30 cellular contexts compared by ENCODE assay signal in the genomic region with DNA sequence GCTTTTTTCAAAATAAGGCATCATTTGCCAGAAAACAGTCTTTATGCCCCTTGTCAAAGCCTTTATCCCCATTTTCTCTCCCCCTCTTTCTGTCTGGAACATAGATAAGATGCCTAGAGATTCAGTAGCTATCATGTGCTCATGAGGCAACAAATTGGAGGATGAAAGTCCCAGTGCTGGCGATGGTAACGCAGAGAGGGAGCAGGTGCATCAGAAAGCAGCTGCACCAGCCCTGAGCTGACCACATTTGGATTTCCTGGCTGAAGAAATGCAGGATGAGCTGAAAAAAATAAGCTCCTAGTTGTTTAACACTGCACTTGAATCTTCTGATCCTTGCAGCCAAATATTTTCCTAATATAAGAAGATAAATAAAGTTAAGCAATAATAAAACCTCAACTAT. TPM values are rescaled to one million over a fixed set of nuclear protein-coding genes. Genes with fewer than 3 reads are reported as not detected.
"Had no signal": no experiment of that assay in that cellular context is flagged by ENCODE, and none has a peak within 500 bp of the region (broad histone marks: within the 10 kb centered on the region; RNA-seq: fewer than 3 reads in every experiment).

No MANE protein-coding gene starts in this region.

- ATAC-seq: activated CD8-positive, alpha-beta memory T cell treated with anti-CD3 and anti-CD28 coated beads, Interleukin-2, amount 10 ng/mL, durations not matched to agents 7 days and 5 days; activated naive CD4-positive, alpha-beta T cell treated with anti-CD3 and anti-CD28 coated beads, Interleukin-2, amount 50 U/mL, for 72 hours; activated naive CD8-positive, alpha-beta T cell treated with anti-CD3 and anti-CD28 coated beads, Interleukin-2, amount 50 U/mL, for 24 hours; body of pancreas; T-cell had no signal

- H3K27ac ChIP-seq: ascending aorta, body of pancreas, PC-9 had no signal

- H3K27me3 ChIP-seq: ascending aorta, body of pancreas had no signal

- H3K9me3 ChIP-seq: ascending aorta, body of pancreas, MG63 had no signal

- H3K4me1 ChIP-seq: ascending aorta, body of pancreas had no signal

- H2AFZ ChIP-seq: PC-9 had no signal

- H3K4me3 ChIP-seq: ascending aorta, body of pancreas, MG63, PC-9 had no signal

- H3K4me2 ChIP-seq: PC-9 had no signal

- DNase-seq: activated B cell treated with CpG ODN at 0.5 μM for 24 hours; activated CD4-positive, alpha-beta T cell treated with anti-CD3 and anti-CD28 coated beads for 1 hour; activated CD4-positive, alpha-beta T cell treated with anti-CD3 and anti-CD28 coated beads, Interleukin-2, amount 10 ng/mL, durations not matched to agents 24 days and 14 days; activated CD4-positive, alpha-beta T cell treated with anti-CD3 and anti-CD28 coated beads, Interleukin-2, amount 50 U/mL, for 48 hours; activated CD8-positive, alpha-beta memory T cell treated with anti-CD3 and anti-CD28 coated beads, Interleukin-2, amount 10 ng/mL, durations not matched to agents 7 days and 5 days; activated effector memory CD4-positive, alpha-beta T cell treated with Interleukin-2 at 50 U/mL for 16 hours; activated naive CD4-positive, alpha-beta T cell; activated naive CD8-positive, alpha-beta T cell treated with anti-CD3 and anti-CD28 coated beads, Interleukin-2, amount 50 U/mL, for 24 hours; activated T-cell treated with anti-CD3 and anti-CD28 coated beads, Interleukin-2, amount 50 U/mL, for 24 hours; amniotic stem cell; body of pancreas; central memory CD4-positive, alpha-beta T cell; MG63; NCI-H1105; NCI-H1436; NCI-H1694 treated with DMSO at 0.1 percent for 48 hours; NCI-H2029 treated with DMSO at 0.1 percent for 48 hours; NCI-H226; NCI-H69; PC-9; SIG-M5; T-cell; T-helper 2 cell; T1000 had no signal

- H3K36me3 ChIP-seq: ascending aorta, MG63 had no signal

RNA-seq across cellular contexts. Expression of a gene that starts 48.0 kb away (rescaled TPM):
- total RNA-seq: activated B cell treated with CpG ODN at 0.5 μM for 24 hours; activated CD4-positive, alpha-beta T cell treated with anti-CD3 and anti-CD28 coated beads, Interleukin-2, amount 10 ng/mL, durations not matched to agents 24 days and 14 days; activated T-helper 1 cell treated with anti-CD3 and anti-CD28 coated beads, Interleukin-12 subunit alpha, Interleukin-12 subunit beta, Interleukin-2, Interleukin-4 antibody, amounts not matched to agents 30 ng/mL and 10 ng/mL and 1 ng/mL, durations not matched to agents 14 hours and 24 hours and 36 hours; ascending aorta; bronchial epithelial cell; chondrocyte; NCI-H460; PC-9 had no signal
